9 cellular contexts compared by ENCODE assay signal in genomic region chr5:134594797-134595457, GRCh38. TPM values are rescaled to one million over a fixed set of nuclear protein-coding genes. Genes with fewer than 3 reads are reported as not detected.
DNase-seq lines count a peak whose midpoint lies in the region; ATAC-seq and TF ChIP-seq lines count a peak whose summit lies in the region.
"Had no signal": no experiment of that assay in that cellular context is flagged by ENCODE, and none has a peak within 500 bp of the region (broad histone marks: within the 10 kb centered on the region; RNA-seq: fewer than 3 reads in every experiment).

No MANE protein-coding gene starts in this region.

- H3K27me3 Mint-ChIP-seq in activated CD4-positive, alpha-beta memory T cell treated with anti-CD3 and anti-CD28 coated beads for 36 hours, result no peaks in the 10 kb centered on the region
- H3K27me3 Mint-ChIP-seq: central memory CD8-positive, alpha-beta T cell had no signal

- H3K36me3 Mint-ChIP-seq in activated CD4-positive, alpha-beta memory T cell treated with anti-CD3 and anti-CD28 coated beads for 36 hours, result peaks cover 2% of the 10 kb centered on the region

- peak; percentile 60 for ATAC-seq in HG03139 (IDR thresholded peaks at IDR 0.05; ENCODE audit: unreplicated experiment)

- H3K27ac ChIP-seq in prostate gland, result no peak overlapping the region
- no peak overlapping the region for H3K27ac ChIP-seq in uterus

- peaks cover 29% of the 10 kb centered on the region for H3K4me1 Mint-ChIP-seq in activated CD4-positive, alpha-beta memory T cell treated with anti-CD3 and anti-CD28 coated beads for 36 hours (ENCODE audit: low read depth)
- H3K4me1 Mint-ChIP-seq: central memory CD8-positive, alpha-beta T cell had no signal

- POLR2A ChIA-PET in activated CD4-positive, alpha-beta memory T cell treated with anti-CD3 and anti-CD28 coated beads for 36 hours (lab: Charles Lee), result no interaction called here

- no peaks in the 10 kb centered on the region for H3K9me3 Mint-ChIP-seq in activated CD4-positive, alpha-beta memory T cell treated with anti-CD3 and anti-CD28 coated beads for 36 hours
- H3K9me3 Mint-ChIP-seq: central memory CD8-positive, alpha-beta T cell had no signal

- TF ChIP-seq POLR2A in GM19099 (IDR thresholded peaks at IDR 0.05; ENCODE audit: extremely low read depth, insufficient read length, low read depth) (peak; percentile 38), prostate gland (IDR thresholded peaks at IDR 0.05) (no peak), uterus (IDR thresholded peaks at IDR 0.05) (no peak)

- H3K4me1 ChIP-seq in prostate gland (replicated peaks), result peaks cover 4% of the 10 kb centered on the region
- H3K4me1 ChIP-seq in uterus, result no peaks in the 10 kb centered on the region

- TF ChIP-seq CTCF in prostate gland (IDR thresholded peaks at IDR 0.05), result no peak
- TF ChIP-seq CTCF in uterus (IDR thresholded peaks at IDR 0.05), result no peak

- CTCF ChIA-PET in activated CD4-positive, alpha-beta memory T cell treated with anti-CD3 and anti-CD28 coated beads for 36 hours (lab: Charles Lee), result interaction anchor here (2.0 to 6.2 kb wide), 2 partner anchors 8 to 17 kb away, joined by 6 to 37 read pairs; no protein-coding TSS in a partner anchor

- peak overlapping the region; percentile 35 for H3K27ac Mint-ChIP-seq in activated CD4-positive, alpha-beta memory T cell treated with anti-CD3 and anti-CD28 coated beads for 36 hours

- H3K36me3 ChIP-seq in prostate gland (no peaks in the 10 kb centered on the region), uterus (no peaks in the 10 kb centered on the region)

- 86% methylated on average over 3 of the region's 3 CpGs for WGBS in prostate gland

- H3K9me3 ChIP-seq in prostate gland (no peaks in the 10 kb centered on the region), uterus (no peaks in the 10 kb centered on the region)

- no peak overlapping the region for H3K4me3 Mint-ChIP-seq in activated CD4-positive, alpha-beta memory T cell treated with anti-CD3 and anti-CD28 coated beads for 36 hours
- H3K4me3 Mint-ChIP-seq: central memory CD8-positive, alpha-beta T cell had no signal

- intact Hi-C loops in activated CD4-positive, alpha-beta memory T cell treated with anti-CD3 and anti-CD28 coated beads for 36 hours (cut with micrococcal nuclease), result loop anchor here (1.0 to 2.0 kb wide), 2 partner anchors 8 to 14 kb away; no protein-coding TSS in a partner anchor
- intact Hi-C loops in prostate gland (cut with DNase I) (no loop called here), uterus (cut with DNase I; ENCODE audit: low total_unique reads) (no loop called here)

- H3K27me3 ChIP-seq in prostate gland (replicated peaks; ENCODE audit: insufficient read depth) (no peaks in the 10 kb centered on the region), uterus (no peaks in the 10 kb centered on the region)

- no peak overlapping the region for H3K4me3 ChIP-seq in prostate gland
- H3K4me3 ChIP-seq in uterus, result no peak overlapping the region

- peak; percentile 78 for DNase-seq in DMS53 (lab: John Stamatoyannopoulos, UW)
- DNase-seq in activated CD4-positive, alpha-beta memory T cell treated with anti-CD3 and anti-CD28 coated beads for 36 hours, result peak; percentile 46
- no peak for DNase-seq in prostate gland (ENCODE audit: low spot score)
- no peak for DNase-seq in NCI-H446 treated with DMSO at 0.1 percent for 48 hours (lab: John Stamatoyannopoulos, UW)
- DNase-seq in uterus, result no peak
- DNase-seq in pons (ENCODE audit: low spot score), result no peak

RNA-seq across cellular contexts. Expression of gene SAR1B, which starts 37.7 kb away (rescaled TPM):
- 10 to 100 TPM; 56.8 to 61.1 TPM for total RNA-seq in activated CD4-positive, alpha-beta memory T cell treated with anti-CD3 and anti-CD28 coated beads for 36 hours
- total RNA-seq in prostate gland, result 10 to 100 TPM; 32.8 to 70.8 TPM
- 100 to 1,000 TPM in 1 of 4 donors, 10 to 100 TPM in 3; 38.0 to 612 (median 81.9) TPM for total RNA-seq in uterus

RNA-seq across cellular contexts. Expression of gene SEC24A, which starts 53.7 kb away (rescaled TPM):
- 10 to 100 TPM; 30.8 to 31.4 TPM for total RNA-seq in activated CD4-positive, alpha-beta memory T cell treated with anti-CD3 and anti-CD28 coated beads for 36 hours
- total RNA-seq in prostate gland (10 to 100 TPM; 15.5 to 20.0 TPM), uterus (10 to 100 TPM in 3 of 4 donors, 1 to 10 TPM in 1; 7.2 to 51.3 (median 30.7) TPM)

Comparison
In these comparisons a context has a peak if more than half of its experiments do, and no peak if none do; other contexts are left out.
1. DNase-seq: peak in DMS53 (single experiment) and activated CD4-positive, alpha-beta memory T cell treated with anti-CD3 and anti-CD28 coated beads for 36 hours (single experiment); none in prostate gland (single experiment), NCI-H446 treated with DMSO at 0.1 percent for 48 hours (single experiment), uterus (0 of 2) and pons (single experiment).